Comparison of ENCODE assay signal across 8 cellular contexts in the genomic region with DNA sequence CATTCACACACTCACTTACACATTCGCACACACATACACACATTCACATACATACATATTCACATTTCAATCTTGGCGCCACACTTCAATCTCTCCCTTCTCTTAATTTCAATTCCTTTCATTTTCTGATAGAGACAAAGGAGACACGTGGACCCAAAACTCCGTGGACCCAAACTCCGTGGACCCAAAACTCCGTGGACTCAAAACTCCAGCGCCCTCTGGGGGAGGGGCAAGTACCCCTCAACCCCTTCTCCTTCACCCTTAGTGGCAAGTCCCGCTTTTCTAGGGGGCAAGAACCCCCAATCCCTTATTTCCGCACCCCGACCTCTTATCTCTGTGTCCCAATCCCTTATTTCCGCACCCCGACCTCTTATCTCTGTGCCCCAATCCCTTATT. TPM values are rescaled to one million over a fixed set of nuclear protein-coding genes. Genes with fewer than 3 reads are reported as not detected.
A peak's percentile ranks its signal among the peaks of the same experiment; 100 is the strongest.
DNase-seq lines count a peak whose midpoint lies in the region; ATAC-seq and TF ChIP-seq lines count a peak whose summit lies in the region.
"Not testable (repeated sequence)": the region's sequence is repeated elsewhere in the genome, so short reads cannot be mapped to it uniquely, and the experiment has no call there.
"Had no signal": no experiment of that assay in that cellular context is flagged by ENCODE, and none has a peak within 500 bp of the region (broad histone marks: within the 10 kb centered on the region; RNA-seq: fewer than 3 reads in every experiment).

No MANE protein-coding gene starts in this region.

- not testable (repeated sequence) for H3K27ac ChIP-seq in neural progenitor cell

- not testable (repeated sequence) for H3K36me3 ChIP-seq in neural progenitor cell

- not testable (repeated sequence) for H2AFZ ChIP-seq in neural progenitor cell (replicated peaks)

- TF ChIP-seq CTCF in neural progenitor cell (IDR thresholded peaks at IDR 0.05) = not testable (repeated sequence)

- peak overlapping the region; percentile 9 for H3K27ac Mint-ChIP-seq in T-helper 1 cell treated with Interleukin-12 subunit alpha and Interleukin-12 subunit beta and Interleukin-4 antibody, amounts not matched to agents 30 μg/mL and 1 μg/mL, for 36 hours
- peak overlapping the region; percentile 10 for H3K27ac Mint-ChIP-seq in activated CD8-positive, alpha-beta T cell treated with anti-CD3 and anti-CD28 coated beads, Interleukin-2, amount 10 ng/mL, durations not matched to agents 7 days and 5 days
- not testable (repeated sequence) for H3K27ac Mint-ChIP-seq in activated naive CD8-positive, alpha-beta T cell
- H3K27ac Mint-ChIP-seq in dendritic cell treated with granulocyte-macrophage colony-stimulating factor and Interleukin-4, amounts not matched to agents 40 ng/mL and 50 ng/mL, for 4 days = peak overlapping the region; percentile 38
- H3K27ac Mint-ChIP-seq in memory B cell (peak overlapping the region; percentile 0), neural progenitor cell (peak overlapping the region; percentile 1)
- H3K27ac Mint-ChIP-seq in stimulated activated naive CD8-positive, alpha-beta T cell treated with anti-CD3 and anti-CD28 coated beads, Interleukin-15, Interleukin-2, amounts not matched to agents 100 ng/mL and 50 ng/mL, for 24 hours = peak overlapping the region; percentile 50

- ATAC-seq in activated CD8-positive, alpha-beta T cell treated with anti-CD3 and anti-CD28 coated beads, Interleukin-2, amount 10 ng/mL, durations not matched to agents 7 days and 5 days; memory B cell (ENCODE audit: low read depth): not testable (repeated sequence)

- CTCF ChIA-PET in activated CD8-positive, alpha-beta T cell treated with anti-CD3 and anti-CD28 coated beads, Interleukin-2, amount 10 ng/mL, durations not matched to agents 7 days and 5 days (lab: Charles Lee) = interaction anchor here (0.9 to 7.9 kb wide), 8 partner anchors 10 to 482 kb away, joined by 3 to 404 read pairs (median 40); partner anchors contain the start of genes CEP164 and FXYD2

- not testable (repeated sequence) for H3K4me1 ChIP-seq in neural progenitor cell

- peaks cover 13% of the 10 kb centered on the region for H3K27me3 ChIP-seq in neural progenitor cell

- intact Hi-C loops in dendritic cell treated with granulocyte-macrophage colony-stimulating factor and Interleukin-4, amounts not matched to agents 40 ng/mL and 50 ng/mL, for 4 days (cut with micrococcal nuclease) = not testable (repeated sequence)

- H3K9me3 ChIP-seq in neural progenitor cell (ENCODE audit: low read depth) = not testable (repeated sequence)

- H3K79me2 ChIP-seq in neural progenitor cell (ENCODE audit: low read depth) = not testable (repeated sequence)

- not testable (repeated sequence) for H3K9ac ChIP-seq in neural progenitor cell

- not testable (repeated sequence) for H3K4me3 ChIP-seq in neural progenitor cell

- H3K4me3 Mint-ChIP-seq in T-helper 1 cell treated with Interleukin-12 subunit alpha and Interleukin-12 subunit beta and Interleukin-4 antibody, amounts not matched to agents 30 μg/mL and 1 μg/mL, for 36 hours; activated CD8-positive, alpha-beta T cell treated with anti-CD3 and anti-CD28 coated beads, Interleukin-2, amount 10 ng/mL, durations not matched to agents 7 days and 5 days; dendritic cell treated with granulocyte-macrophage colony-stimulating factor and Interleukin-4, amounts not matched to agents 40 ng/mL and 50 ng/mL, for 4 days; memory B cell; neural progenitor cell: not testable (repeated sequence)
- peak overlapping the region; percentile 17 for H3K4me3 Mint-ChIP-seq in activated naive CD8-positive, alpha-beta T cell
- peak overlapping the region; percentile 0 for H3K4me3 Mint-ChIP-seq in stimulated activated naive CD8-positive, alpha-beta T cell treated with anti-CD3 and anti-CD28 coated beads, Interleukin-15, Interleukin-2, amounts not matched to agents 100 ng/mL and 50 ng/mL, for 24 hours

- POLR2A ChIA-PET in activated CD8-positive, alpha-beta T cell treated with anti-CD3 and anti-CD28 coated beads, Interleukin-2, amount 10 ng/mL, durations not matched to agents 7 days and 5 days (lab: Charles Lee) = not testable (repeated sequence)

- H3K36me3 Mint-ChIP-seq in T-helper 1 cell treated with Interleukin-12 subunit alpha and Interleukin-12 subunit beta and Interleukin-4 antibody, amounts not matched to agents 30 μg/mL and 1 μg/mL, for 36 hours (ENCODE audit: low read depth); activated CD8-positive, alpha-beta T cell treated with anti-CD3 and anti-CD28 coated beads, Interleukin-2, amount 10 ng/mL, durations not matched to agents 7 days and 5 days (ENCODE audit: low read depth); activated naive CD8-positive, alpha-beta T cell; dendritic cell treated with granulocyte-macrophage colony-stimulating factor and Interleukin-4, amounts not matched to agents 40 ng/mL and 50 ng/mL, for 4 days (ENCODE audit: low read depth); memory B cell; neural progenitor cell; stimulated activated naive CD8-positive, alpha-beta T cell treated with anti-CD3 and anti-CD28 coated beads, Interleukin-15, Interleukin-2, amounts not matched to agents 100 ng/mL and 50 ng/mL, for 24 hours (ENCODE audit: low read depth): not testable (repeated sequence)

- H3K4me2 ChIP-seq in neural progenitor cell = not testable (repeated sequence)

- peaks cover 31% of the 10 kb centered on the region for H3K4me1 Mint-ChIP-seq in T-helper 1 cell treated with Interleukin-12 subunit alpha and Interleukin-12 subunit beta and Interleukin-4 antibody, amounts not matched to agents 30 μg/mL and 1 μg/mL, for 36 hours (ENCODE audit: low read depth)
- H3K4me1 Mint-ChIP-seq in activated CD8-positive, alpha-beta T cell treated with anti-CD3 and anti-CD28 coated beads, Interleukin-2, amount 10 ng/mL, durations not matched to agents 7 days and 5 days (ENCODE audit: low read depth) = peaks cover 45% of the 10 kb centered on the region
- peaks cover 26% of the 10 kb centered on the region for H3K4me1 Mint-ChIP-seq in activated naive CD8-positive, alpha-beta T cell (ENCODE audit: low read depth)
- peaks cover 91% of the 10 kb centered on the region for H3K4me1 Mint-ChIP-seq in dendritic cell treated with granulocyte-macrophage colony-stimulating factor and Interleukin-4, amounts not matched to agents 40 ng/mL and 50 ng/mL, for 4 days (ENCODE audit: low read depth)
- H3K4me1 Mint-ChIP-seq in memory B cell (peaks cover 15% of the 10 kb centered on the region), neural progenitor cell (peaks cover 43% of the 10 kb centered on the region)
- H3K4me1 Mint-ChIP-seq in stimulated activated naive CD8-positive, alpha-beta T cell treated with anti-CD3 and anti-CD28 coated beads, Interleukin-15, Interleukin-2, amounts not matched to agents 100 ng/mL and 50 ng/mL, for 24 hours (ENCODE audit: low read depth) = peaks cover 39% of the 10 kb centered on the region

- DNase-seq in activated CD8-positive, alpha-beta T cell treated with anti-CD3 and anti-CD28 coated beads, Interleukin-2, amount 10 ng/mL, durations not matched to agents 7 days and 5 days; memory B cell (ENCODE audit: low spot score in 2 of 2); neural progenitor cell (ENCODE audit: low spot score): not testable (repeated sequence)

- H3K9me3 Mint-ChIP-seq in T-helper 1 cell treated with Interleukin-12 subunit alpha and Interleukin-12 subunit beta and Interleukin-4 antibody, amounts not matched to agents 30 μg/mL and 1 μg/mL, for 36 hours; activated CD8-positive, alpha-beta T cell treated with anti-CD3 and anti-CD28 coated beads, Interleukin-2, amount 10 ng/mL, durations not matched to agents 7 days and 5 days (ENCODE audit: insufficient read depth); activated naive CD8-positive, alpha-beta T cell (ENCODE audit: low read depth); dendritic cell treated with granulocyte-macrophage colony-stimulating factor and Interleukin-4, amounts not matched to agents 40 ng/mL and 50 ng/mL, for 4 days; memory B cell; neural progenitor cell; stimulated activated naive CD8-positive, alpha-beta T cell treated with anti-CD3 and anti-CD28 coated beads, Interleukin-15, Interleukin-2, amounts not matched to agents 100 ng/mL and 50 ng/mL, for 24 hours: not testable (repeated sequence)

- not testable (repeated sequence) for H4K20me1 ChIP-seq in neural progenitor cell (ENCODE audit: low read depth)

- not testable (repeated sequence) for H3K27me3 Mint-ChIP-seq in T-helper 1 cell treated with Interleukin-12 subunit alpha and Interleukin-12 subunit beta and Interleukin-4 antibody, amounts not matched to agents 30 μg/mL and 1 μg/mL, for 36 hours (ENCODE audit: low read depth); activated CD8-positive, alpha-beta T cell treated with anti-CD3 and anti-CD28 coated beads, Interleukin-2, amount 10 ng/mL, durations not matched to agents 7 days and 5 days (ENCODE audit: low read depth); activated naive CD8-positive, alpha-beta T cell; dendritic cell treated with granulocyte-macrophage colony-stimulating factor and Interleukin-4, amounts not matched to agents 40 ng/mL and 50 ng/mL, for 4 days; memory B cell; stimulated activated naive CD8-positive, alpha-beta T cell treated with anti-CD3 and anti-CD28 coated beads, Interleukin-15, Interleukin-2, amounts not matched to agents 100 ng/mL and 50 ng/mL, for 24 hours
- H3K27me3 Mint-ChIP-seq in neural progenitor cell (ENCODE audit: insufficient read depth, low read depth) = peaks cover 23% of the 10 kb centered on the region

- H3F3A ChIP-seq in neural progenitor cell (ENCODE audit: low read depth) = peaks cover 12% of the 10 kb centered on the region

RNA-seq across cellular contexts. Expression of gene DSCAML1, which starts 13.0 kb away (rescaled TPM):
- under 1 TPM; 0.16 to 0.37 TPM for total RNA-seq in activated CD8-positive, alpha-beta T cell treated with anti-CD3 and anti-CD28 coated beads, Interleukin-2, amount 10 ng/mL, durations not matched to agents 7 days and 5 days
- 0.06 TPM in 2 replicates for total RNA-seq in neural progenitor cell (ENCODE audit: low replicate concordance)
- total RNA-seq: A673 had no signal

RNA-seq across cellular contexts. Expression of gene FXYD2, which starts 14.5 kb away (rescaled TPM):
- total RNA-seq in activated CD8-positive, alpha-beta T cell treated with anti-CD3 and anti-CD28 coated beads, Interleukin-2, amount 10 ng/mL, durations not matched to agents 7 days and 5 days = 10 to 100 TPM; 22.5 to 24.3 TPM
- total RNA-seq in neural progenitor cell (ENCODE audit: low replicate concordance) = 1.7 and 1.9 TPM in 2 replicates
- total RNA-seq: A673 had no signal
